1 cellular context compared by ENCODE assay signal in the genomic region with DNA sequence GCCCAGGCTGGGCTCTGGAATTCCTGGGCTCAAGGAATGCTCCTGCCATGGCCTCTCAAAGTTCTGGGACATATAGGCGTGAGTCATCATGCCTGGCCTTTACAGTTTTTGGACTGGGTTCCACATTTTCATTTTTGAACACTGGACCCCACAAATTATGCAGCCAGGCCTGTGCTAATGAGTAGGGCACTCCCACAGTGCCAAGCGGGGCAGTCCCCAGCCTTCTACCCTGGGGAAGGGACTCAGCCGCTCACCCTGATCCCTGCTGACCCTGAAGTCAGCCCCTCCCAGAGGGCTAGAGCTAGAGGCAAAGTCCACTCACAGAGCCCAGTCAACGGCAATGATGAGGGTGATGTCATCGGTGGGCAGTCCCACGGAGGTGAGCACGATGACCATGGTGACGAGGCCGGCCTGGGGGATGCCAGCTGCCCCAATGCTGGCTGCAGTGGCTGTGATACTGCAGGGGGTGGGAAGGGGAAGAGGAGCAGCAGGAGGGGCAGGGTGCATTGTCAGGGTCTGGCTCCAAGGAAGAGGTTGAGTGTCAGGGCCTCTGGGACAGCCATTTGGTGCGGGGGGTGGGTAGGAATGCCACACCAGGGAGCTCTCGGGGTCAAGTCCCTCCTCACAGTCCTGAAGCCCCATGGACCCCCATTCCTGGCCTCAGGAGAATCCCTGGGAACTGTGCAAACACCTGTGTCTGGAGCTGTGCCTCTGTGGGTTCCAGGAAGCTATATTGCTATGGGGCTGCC.
A peak's percentile ranks its signal among the peaks of the same experiment; 100 is the strongest.
TF ChIP-seq lines count a peak whose summit lies in the region.

No MANE protein-coding gene starts in this region.

TF ChIP-seq in HepG2, 621 proteins besides CTCF, POLR2A, EP300 and RAD21 (continued from another document and continues in another):
- TF ChIP-seq, protein P1, sequence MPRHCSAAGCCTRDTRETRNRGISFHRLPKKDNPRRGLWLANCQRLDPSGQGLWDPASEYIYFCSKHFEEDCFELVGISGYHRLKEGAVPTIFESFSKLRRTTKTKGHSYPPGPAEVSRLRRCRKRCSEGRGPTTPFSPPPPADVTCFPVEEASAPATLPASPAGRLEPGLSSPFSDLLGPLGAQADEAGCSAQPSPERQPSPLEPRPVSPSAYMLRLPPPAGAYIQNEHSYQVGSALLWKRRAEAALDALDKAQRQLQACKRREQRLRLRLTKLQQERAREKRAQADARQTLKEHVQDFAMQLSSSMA (CRISPR knock-in tag; IDR thresholded peaks at IDR 0.05), result no peak
- TF ChIP-seq NCOA2 (CRISPR knock-in tag; IDR thresholded peaks at IDR 0.05), result peak; percentile 55
- peak; percentile 48; the same call in 1 of the 2 replicates for TF ChIP-seq MIER2 (CRISPR knock-in tag; IDR thresholded peaks at IDR 0.05)
- no peak for TF ChIP-seq ZNF260 (CRISPR knock-in tag; IDR thresholded peaks at IDR 0.05; ENCODE audit: borderline replicate concordance, low read depth)
- TF ChIP-seq, protein P2, sequence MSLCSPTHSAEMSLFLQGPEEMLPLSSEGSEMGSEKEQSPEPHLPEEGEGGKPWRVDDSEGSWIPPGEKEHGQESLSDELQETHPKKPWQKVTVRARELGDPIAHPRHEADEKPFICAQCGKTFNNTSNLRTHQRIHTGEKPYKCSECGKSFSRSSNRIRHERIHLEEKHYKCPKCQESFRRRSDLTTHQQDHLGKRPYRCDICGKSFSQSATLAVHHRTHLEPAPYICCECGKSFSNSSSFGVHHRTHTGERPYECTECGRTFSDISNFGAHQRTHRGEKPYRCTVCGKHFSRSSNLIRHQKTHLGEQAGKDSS (CRISPR knock-in tag; IDR thresholded peaks at IDR 0.05; ENCODE audit: borderline replicate concordance, low read depth), result no peak
- TF ChIP-seq, protein P3, sequence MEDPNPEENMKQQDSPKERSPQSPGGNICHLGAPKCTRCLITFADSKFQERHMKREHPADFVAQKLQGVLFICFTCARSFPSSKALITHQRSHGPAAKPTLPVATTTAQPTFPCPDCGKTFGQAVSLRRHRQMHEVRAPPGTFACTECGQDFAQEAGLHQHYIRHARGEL (CRISPR knock-in tag; IDR thresholded peaks at IDR 0.05), result no peak
- TF ChIP-seq, protein P4, sequence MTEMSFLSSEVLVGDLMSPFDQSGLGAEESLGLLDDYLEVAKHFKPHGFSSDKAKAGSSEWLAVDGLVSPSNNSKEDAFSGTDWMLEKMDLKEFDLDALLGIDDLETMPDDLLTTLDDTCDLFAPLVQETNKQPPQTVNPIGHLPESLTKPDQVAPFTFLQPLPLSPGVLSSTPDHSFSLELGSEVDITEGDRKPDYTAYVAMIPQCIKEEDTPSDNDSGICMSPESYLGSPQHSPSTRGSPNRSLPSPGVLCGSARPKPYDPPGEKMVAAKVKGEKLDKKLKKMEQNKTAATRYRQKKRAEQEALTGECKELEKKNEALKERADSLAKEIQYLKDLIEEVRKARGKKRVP (CRISPR knock-in tag; IDR thresholded peaks at IDR 0.05), result peak in 1 of 2 experiments; percentile 84; a peak in 2 of 4 replicates
- no peak for TF ChIP-seq SYNCRIP (IDR thresholded peaks at IDR 0.05; ENCODE audit: insufficient read depth, low read depth, low read length)
- no peak for TF ChIP-seq ZNF562 (CRISPR knock-in tag; IDR thresholded peaks at IDR 0.05; ENCODE audit: borderline replicate concordance)
- TF ChIP-seq, protein P5, sequence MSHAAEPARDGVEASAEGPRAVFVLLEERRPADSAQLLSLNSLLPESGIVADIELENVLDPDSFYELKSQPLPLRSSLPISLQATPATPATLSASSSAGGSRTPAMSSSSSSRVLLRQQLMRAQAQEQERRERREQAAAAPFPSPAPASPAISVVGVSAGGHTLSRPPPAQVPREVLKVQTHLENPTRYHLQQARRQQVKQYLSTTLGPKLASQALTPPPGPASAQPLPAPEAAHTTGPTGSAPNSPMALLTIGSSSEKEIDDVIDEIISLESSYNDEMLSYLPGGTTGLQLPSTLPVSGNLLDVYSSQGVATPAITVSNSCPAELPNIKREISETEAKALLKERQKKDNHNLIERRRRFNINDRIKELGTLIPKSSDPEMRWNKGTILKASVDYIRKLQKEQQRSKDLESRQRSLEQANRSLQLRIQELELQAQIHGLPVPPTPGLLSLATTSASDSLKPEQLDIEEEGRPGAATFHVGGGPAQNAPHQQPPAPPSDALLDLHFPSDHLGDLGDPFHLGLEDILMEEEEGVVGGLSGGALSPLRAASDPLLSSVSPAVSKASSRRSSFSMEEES (CRISPR knock-in tag; IDR thresholded peaks at IDR 0.05), result no peak
- TF ChIP-seq, protein P6, sequence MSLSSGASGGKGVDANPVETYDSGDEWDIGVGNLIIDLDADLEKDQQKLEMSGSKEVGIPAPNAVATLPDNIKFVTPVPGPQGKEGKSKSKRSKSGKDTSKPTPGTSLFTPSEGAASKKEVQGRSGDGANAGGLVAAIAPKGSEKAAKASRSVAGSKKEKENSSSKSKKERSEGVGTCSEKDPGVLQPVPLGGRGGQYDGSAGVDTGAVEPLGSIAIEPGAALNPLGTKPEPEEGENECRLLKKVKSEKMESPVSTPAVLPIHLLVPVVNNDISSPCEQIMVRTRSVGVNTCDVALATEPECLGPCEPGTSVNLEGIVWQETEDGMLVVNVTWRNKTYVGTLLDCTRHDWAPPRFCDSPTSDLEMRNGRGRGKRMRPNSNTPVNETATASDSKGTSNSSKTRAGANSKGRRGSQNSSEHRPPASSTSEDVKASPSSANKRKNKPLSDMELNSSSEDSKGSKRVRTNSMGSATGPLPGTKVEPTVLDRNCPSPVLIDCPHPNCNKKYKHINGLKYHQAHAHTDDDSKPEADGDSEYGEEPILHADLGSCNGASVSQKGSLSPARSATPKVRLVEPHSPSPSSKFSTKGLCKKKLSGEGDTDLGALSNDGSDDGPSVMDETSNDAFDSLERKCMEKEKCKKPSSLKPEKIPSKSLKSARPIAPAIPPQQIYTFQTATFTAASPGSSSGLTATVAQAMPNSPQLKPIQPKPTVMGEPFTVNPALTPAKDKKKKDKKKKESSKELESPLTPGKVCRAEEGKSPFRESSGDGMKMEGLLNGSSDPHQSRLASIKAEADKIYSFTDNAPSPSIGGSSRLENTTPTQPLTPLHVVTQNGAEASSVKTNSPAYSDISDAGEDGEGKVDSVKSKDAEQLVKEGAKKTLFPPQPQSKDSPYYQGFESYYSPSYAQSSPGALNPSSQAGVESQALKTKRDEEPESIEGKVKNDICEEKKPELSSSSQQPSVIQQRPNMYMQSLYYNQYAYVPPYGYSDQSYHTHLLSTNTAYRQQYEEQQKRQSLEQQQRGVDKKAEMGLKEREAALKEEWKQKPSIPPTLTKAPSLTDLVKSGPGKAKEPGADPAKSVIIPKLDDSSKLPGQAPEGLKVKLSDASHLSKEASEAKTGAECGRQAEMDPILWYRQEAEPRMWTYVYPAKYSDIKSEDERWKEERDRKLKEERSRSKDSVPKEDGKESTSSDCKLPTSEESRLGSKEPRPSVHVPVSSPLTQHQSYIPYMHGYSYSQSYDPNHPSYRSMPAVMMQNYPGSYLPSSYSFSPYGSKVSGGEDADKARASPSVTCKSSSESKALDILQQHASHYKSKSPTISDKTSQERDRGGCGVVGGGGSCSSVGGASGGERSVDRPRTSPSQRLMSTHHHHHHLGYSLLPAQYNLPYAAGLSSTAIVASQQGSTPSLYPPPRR (CRISPR knock-in tag; IDR thresholded peaks at IDR 0.05; ENCODE audit: borderline replicate concordance), result peak; percentile 70
- TF ChIP-seq, protein P7, sequence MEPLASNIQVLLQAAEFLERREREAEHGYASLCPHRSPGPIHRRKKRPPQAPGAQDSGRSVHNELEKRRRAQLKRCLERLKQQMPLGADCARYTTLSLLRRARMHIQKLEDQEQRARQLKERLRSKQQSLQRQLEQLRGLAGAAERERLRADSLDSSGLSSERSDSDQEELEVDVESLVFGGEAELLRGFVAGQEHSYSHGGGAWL (CRISPR knock-in tag; IDR thresholded peaks at IDR 0.05), result no peak; the same call in 1 of the 2 replicates
- no peak for TF ChIP-seq MAF1 (CRISPR knock-in tag; IDR thresholded peaks at IDR 0.05; ENCODE audit: borderline replicate concordance)
- TF ChIP-seq HNRNPK (IDR thresholded peaks at IDR 0.05; ENCODE audit: low read depth, low read length, poor library complexity, severe bottlenecking), result no peak
- TF ChIP-seq TRIM24 (CRISPR knock-in tag; IDR thresholded peaks at IDR 0.05), result no peak
- no peak for TF ChIP-seq SIX1 (CRISPR knock-in tag; IDR thresholded peaks at IDR 0.05; ENCODE audit: borderline replicate concordance)
- TF ChIP-seq CENPX (CRISPR knock-in tag; IDR thresholded peaks at IDR 0.05), result no peak
- no peak for TF ChIP-seq NFYB (CRISPR knock-in tag; IDR thresholded peaks at IDR 0.05)
- no peak; the same call in 1 of the 2 replicates for TF ChIP-seq ZNF629 (CRISPR knock-in tag; conservative IDR thresholded peaks at IDR 0.05)
- TF ChIP-seq ZNF816 (CRISPR knock-in tag; IDR thresholded peaks at IDR 0.05; ENCODE audit: borderline replicate concordance), result peak; percentile 67; the same call in 1 of the 2 replicates
- TF ChIP-seq EED (CRISPR knock-in tag; IDR thresholded peaks at IDR 0.05), result no peak
- TF ChIP-seq ZNF607 (CRISPR knock-in tag; IDR thresholded peaks at IDR 0.05; ENCODE audit: borderline replicate concordance), result no peak
- TF ChIP-seq NFKB2 (CRISPR knock-in tag; IDR thresholded peaks at IDR 0.05; ENCODE audit: borderline replicate concordance), result peak; percentile 54; the same call in 1 of the 2 replicates
- TF ChIP-seq SMARCC2 (IDR thresholded peaks at IDR 0.05), result no peak
- no peak for TF ChIP-seq FIP1L1 (IDR thresholded peaks at IDR 0.05; ENCODE audit: borderline replicate concordance, insufficient read depth, low read depth, low read length)
- no peak for TF ChIP-seq NCOA5 (CRISPR knock-in tag; IDR thresholded peaks at IDR 0.05)
- TF ChIP-seq ZNF446 (CRISPR knock-in tag; IDR thresholded peaks at IDR 0.05), result no peak
- no peak for TF ChIP-seq ZNF775 (CRISPR knock-in tag; IDR thresholded peaks at IDR 0.05; ENCODE audit: borderline replicate concordance)
- no peak for TF ChIP-seq TEAD2 (CRISPR knock-in tag; IDR thresholded peaks at IDR 0.05)
- TF ChIP-seq, protein P8, sequence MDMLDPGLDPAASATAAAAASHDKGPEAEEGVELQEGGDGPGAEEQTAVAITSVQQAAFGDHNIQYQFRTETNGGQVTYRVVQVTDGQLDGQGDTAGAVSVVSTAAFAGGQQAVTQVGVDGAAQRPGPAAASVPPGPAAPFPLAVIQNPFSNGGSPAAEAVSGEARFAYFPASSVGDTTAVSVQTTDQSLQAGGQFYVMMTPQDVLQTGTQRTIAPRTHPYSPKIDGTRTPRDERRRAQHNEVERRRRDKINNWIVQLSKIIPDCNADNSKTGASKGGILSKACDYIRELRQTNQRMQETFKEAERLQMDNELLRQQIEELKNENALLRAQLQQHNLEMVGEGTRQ (IDR thresholded peaks at IDR 0.05; ENCODE audit: low read depth, low read length), result no peak
- TF ChIP-seq, protein P8 (CRISPR knock-in tag; IDR thresholded peaks at IDR 0.05; ENCODE audit: borderline replicate concordance), result no peak
- 0 out of 2 replicates have a peak, but pooled peaks have one; percentile 15 for TF ChIP-seq RNF2 (conservative IDR thresholded peaks at IDR 0.05; ENCODE audit: low read depth)
- TF ChIP-seq, protein P9, sequence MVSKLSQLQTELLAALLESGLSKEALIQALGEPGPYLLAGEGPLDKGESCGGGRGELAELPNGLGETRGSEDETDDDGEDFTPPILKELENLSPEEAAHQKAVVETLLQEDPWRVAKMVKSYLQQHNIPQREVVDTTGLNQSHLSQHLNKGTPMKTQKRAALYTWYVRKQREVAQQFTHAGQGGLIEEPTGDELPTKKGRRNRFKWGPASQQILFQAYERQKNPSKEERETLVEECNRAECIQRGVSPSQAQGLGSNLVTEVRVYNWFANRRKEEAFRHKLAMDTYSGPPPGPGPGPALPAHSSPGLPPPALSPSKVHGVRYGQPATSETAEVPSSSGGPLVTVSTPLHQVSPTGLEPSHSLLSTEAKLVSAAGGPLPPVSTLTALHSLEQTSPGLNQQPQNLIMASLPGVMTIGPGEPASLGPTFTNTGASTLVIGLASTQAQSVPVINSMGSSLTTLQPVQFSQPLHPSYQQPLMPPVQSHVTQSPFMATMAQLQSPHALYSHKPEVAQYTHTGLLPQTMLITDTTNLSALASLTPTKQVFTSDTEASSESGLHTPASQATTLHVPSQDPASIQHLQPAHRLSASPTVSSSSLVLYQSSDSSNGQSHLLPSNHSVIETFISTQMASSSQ (IDR thresholded peaks at IDR 0.05; ENCODE audit: low read depth), result no peak
- TF ChIP-seq, protein P9 (CRISPR knock-in tag; IDR thresholded peaks at IDR 0.05; ENCODE audit: borderline replicate concordance), result no peak; the same call in 1 of the 2 replicates
- no peak for TF ChIP-seq ATAD3A (CRISPR knock-in tag; IDR thresholded peaks at IDR 0.05)
- TF ChIP-seq ZNF180 (CRISPR knock-in tag; IDR thresholded peaks at IDR 0.05; ENCODE audit: borderline replicate concordance, low read depth), result no peak
- TF ChIP-seq ISX (CRISPR knock-in tag; conservative IDR thresholded peaks at IDR 0.05), result no peak
- TF ChIP-seq ZNF841 (CRISPR knock-in tag; IDR thresholded peaks at IDR 0.05; ENCODE audit: borderline replicate concordance), result no peak
- TF ChIP-seq RFXAP (CRISPR knock-in tag; IDR thresholded peaks at IDR 0.05; ENCODE audit: borderline replicate concordance), result peak; percentile 34; the same call in 1 of the 2 replicates
- TF ChIP-seq HDAC6 (IDR thresholded peaks at IDR 0.05; ENCODE audit: low read depth, low read length), result no peak
- TF ChIP-seq ZNF256 (CRISPR knock-in tag; conservative IDR thresholded peaks at IDR 0.05), result no peak
- TF ChIP-seq NAIF1 (CRISPR knock-in tag; IDR thresholded peaks at IDR 0.05; ENCODE audit: borderline replicate concordance), result no peak
- no peak; the same call in 1 of the 2 replicates for TF ChIP-seq ZNF598 (CRISPR knock-in tag; IDR thresholded peaks at IDR 0.05; ENCODE audit: borderline replicate concordance)
- TF ChIP-seq ZNF749 (CRISPR knock-in tag; IDR thresholded peaks at IDR 0.05; ENCODE audit: borderline replicate concordance), result no peak
- no peak for TF ChIP-seq SUZ12 (IDR thresholded peaks at IDR 0.05; ENCODE audit: low read depth, low read length)
- TF ChIP-seq ZNF569 (CRISPR knock-in tag; IDR thresholded peaks at IDR 0.05; ENCODE audit: borderline replicate concordance), result no peak
